In the genomic region with DNA sequence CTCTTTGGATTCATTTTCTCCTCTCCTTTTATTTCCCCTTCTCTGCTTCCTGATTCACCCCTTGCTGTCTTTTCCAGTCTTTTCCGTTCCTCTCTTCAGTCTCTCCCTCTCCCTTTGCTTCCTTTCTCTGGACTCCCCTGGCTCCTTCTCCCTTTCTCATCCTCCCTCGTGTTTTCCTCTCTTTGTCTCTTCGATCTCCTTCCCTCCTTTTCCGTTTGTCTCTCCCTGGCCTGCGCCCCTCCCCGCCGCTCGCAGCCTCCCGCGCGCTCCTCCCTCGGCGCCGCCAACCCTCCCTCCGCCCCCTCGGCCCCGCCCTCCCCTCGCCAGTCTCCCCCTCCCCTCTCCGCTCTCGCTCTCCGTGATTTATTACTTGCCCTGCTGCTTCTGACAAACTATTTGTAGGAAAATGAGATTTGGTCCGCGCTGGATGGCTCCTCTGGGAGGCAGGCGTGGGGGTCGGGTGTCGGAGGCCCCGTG, we compare ENCODE assay signal across 8 cellular contexts. TPM values are rescaled to one million over a fixed set of nuclear protein-coding genes. Genes with fewer than 3 reads are reported as not detected.
DNase-seq lines count a peak whose midpoint lies in the region; ATAC-seq and TF ChIP-seq lines count a peak whose summit lies in the region.

No MANE protein-coding gene starts in this region.

- H3K27ac ChIP-seq in SK-N-SH (ENCODE audit: low read depth in 2 of 2, low read length in 1 of 2) = no peak overlapping the region
- peak overlapping the region; percentile 91 for H3K27ac ChIP-seq in hepatocyte

- TF ChIP-seq RAD21 in SK-N-SH (IDR thresholded peaks at IDR 0.05; ENCODE audit: low read length) = no peak

- H3K9me2 ChIP-seq in SK-N-SH (no peaks in the 10 kb centered on the region), hepatocyte (replicated peaks; ENCODE audit: insufficient read depth) (no peaks in the 10 kb centered on the region)

- 0 out of 2 replicates have a peak overlapping the region, but pooled peaks have one; percentile 25 for H3K9ac ChIP-seq in SK-N-SH

- peaks cover 8% of the 10 kb centered on the region for H3F3A ChIP-seq in SK-N-SH (replicated peaks; ENCODE audit: insufficient read depth)

- H3K4me2 ChIP-seq in SK-N-SH (peak overlapping the region; percentile 74), hepatocyte (peak overlapping the region; percentile 93)

- H3K36me3 ChIP-seq in SK-N-SH (replicated peaks in 1 of 2; ENCODE audit: control insufficient read depth in 1 of 2, insufficient read depth in 2 of 2, low read length in 1 of 2) (no peaks in the 10 kb centered on the region), hepatocyte (replicated peaks; ENCODE audit: insufficient read depth, low read depth) (no peaks in the 10 kb centered on the region)

- no peak for TF ChIP-seq CTCF in SK-N-SH (IDR thresholded peaks at IDR 0.05)
- no peak for TF ChIP-seq CTCF in hepatocyte (IDR thresholded peaks at IDR 0.05; ENCODE audit: poor library complexity)

- H3K4me3 ChIP-seq in SK-N-SH (ENCODE audit: low read depth in 2 of 2, low read length in 1 of 2) (peak overlapping the region; percentile 19 to 42; a peak in 3 of 4 replicates), hepatocyte (peak overlapping the region; percentile 81), skeletal muscle cell (ENCODE audit: low read depth, low read length) (peak overlapping the region; percentile 43)

- peaks cover 0 to 3% of the 10 kb centered on the region in 2 experiments; a peak in 1 of 4 replicates for H3K4me1 ChIP-seq in SK-N-SH (ENCODE audit: control insufficient read depth in 1 of 2, insufficient read depth in 2 of 2, low read depth in 1 of 2, low read length in 1 of 2)
- peaks cover 5% of the 10 kb centered on the region for H3K4me1 ChIP-seq in hepatocyte (ENCODE audit: insufficient read depth)

- DNase-seq in DMS153 (lab: John Stamatoyannopoulos, UW) (peak; percentile 58), M059J (ENCODE audit: low read depth) (peak; percentile 80), SK-N-SH (peak; percentile 93), amniotic epithelial cell (ENCODE audit: low read depth) (peak; percentile 75), hepatocyte (ENCODE audit: low spot score) (peak; percentile 87), skeletal muscle cell (ENCODE audit: low read depth) (peak; percentile 41)

- CTCF ChIA-PET in SK-N-SH (lab: Yijun Ruan, JAX) = no interaction called here

- ATAC-seq in GM21737 (IDR thresholded peaks at IDR 0.05; ENCODE audit: unreplicated experiment) = no peak
- ATAC-seq in HG02970 (IDR thresholded peaks at IDR 0.05; ENCODE audit: low FRiP score, unreplicated experiment) = no peak

- H4K20me1 ChIP-seq in SK-N-SH (ENCODE audit: insufficient read depth) = no peaks in the 10 kb centered on the region
- no peaks in the 10 kb centered on the region for H4K20me1 ChIP-seq in hepatocyte (ENCODE audit: insufficient read depth, poor library complexity, severe bottlenecking)

- no peak for TF ChIP-seq EP300 in SK-N-SH (IDR thresholded peaks at IDR 0.05; ENCODE audit: borderline replicate concordance in 1 of 2, low read depth in 1 of 2, low read length in 1 of 2)

- H3K79me2 ChIP-seq in SK-N-SH (ENCODE audit: insufficient read depth) = no peaks in the 10 kb centered on the region
- H3K79me2 ChIP-seq in hepatocyte = no peaks in the 10 kb centered on the region

- H3K27me3 ChIP-seq in SK-N-SH (ENCODE audit: insufficient read depth) (no peaks in the 10 kb centered on the region; the same call in 1 of the 2 replicates), hepatocyte (no peaks in the 10 kb centered on the region)

- under 1% methylated on average over 27 of the region's 27 CpGs for WGBS in SK-N-SH (ENCODE audit: low lambda C conversion rate)
- WGBS in hepatocyte (ENCODE audit: low lambda C conversion rate, missing lambda C conversion rate) = 0% methylated on average over 7 of the region's 27 CpGs

- H3K9me3 ChIP-seq in SK-N-SH = no peaks in the 10 kb centered on the region
- H3K9me3 ChIP-seq in hepatocyte (ENCODE audit: low read depth) = no peaks in the 10 kb centered on the region

- peak overlapping the region; percentile 59 for H2AFZ ChIP-seq in SK-N-SH (ENCODE audit: low read depth)
- H2AFZ ChIP-seq in hepatocyte = peak overlapping the region; percentile 98

- POLR2A ChIA-PET in SK-N-SH (lab: Yijun Ruan, JAX) = no interaction called here

TF ChIP-seq in SK-N-SH, 30 proteins besides CTCF, POLR2A, EP300 and RAD21:
- TF ChIP-seq, protein P1, sequence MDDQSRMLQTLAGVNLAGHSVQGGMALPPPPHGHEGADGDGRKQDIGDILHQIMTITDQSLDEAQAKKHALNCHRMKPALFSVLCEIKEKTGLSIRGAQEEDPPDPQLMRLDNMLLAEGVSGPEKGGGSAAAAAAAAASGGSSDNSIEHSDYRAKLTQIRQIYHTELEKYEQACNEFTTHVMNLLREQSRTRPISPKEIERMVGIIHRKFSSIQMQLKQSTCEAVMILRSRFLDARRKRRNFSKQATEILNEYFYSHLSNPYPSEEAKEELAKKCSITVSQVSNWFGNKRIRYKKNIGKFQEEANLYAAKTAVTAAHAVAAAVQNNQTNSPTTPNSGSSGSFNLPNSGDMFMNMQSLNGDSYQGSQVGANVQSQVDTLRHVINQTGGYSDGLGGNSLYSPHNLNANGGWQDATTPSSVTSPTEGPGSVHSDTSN (IDR thresholded peaks at IDR 0.05) = peak; percentile 82
- TF ChIP-seq MXI1 (IDR thresholded peaks at IDR 0.05; ENCODE audit: low read depth, low read length) = no peak
- TF ChIP-seq, protein P2, sequence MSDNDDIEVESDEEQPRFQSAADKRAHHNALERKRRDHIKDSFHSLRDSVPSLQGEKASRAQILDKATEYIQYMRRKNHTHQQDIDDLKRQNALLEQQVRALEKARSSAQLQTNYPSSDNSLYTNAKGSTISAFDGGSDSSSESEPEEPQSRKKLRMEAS (IDR thresholded peaks at IDR 0.05; ENCODE audit: low read depth) = peak; percentile 95
TF ChIP-seq in SK-N-SH: peak in this region for 2.

RNA-seq across cellular contexts. Expression of a gene that starts 46.0 kb away (rescaled TPM):
- total RNA-seq in M059J (2014; rRNA removed; shearing (Covaris generic)) = 5.2 and 6.1 TPM in 2 replicates
- polyA plus RNA-seq in SK-N-SH (2012; rRNA removed) = 0.08 and 0.23 TPM in 2 replicates
- polyA plus RNA-seq in SK-N-SH (2012; cell fraction: cytosol; rRNA removed) = 0.04 and 0.08 TPM in 2 replicates
- 0.18 and 0.23 TPM in 2 replicates for polyA plus RNA-seq in SK-N-SH (2012; cell fraction: nucleus; rRNA removed)
- 0.20 TPM in 1 of 2 replicates, not detected in the other for total RNA-seq in hepatocyte
- 0.05 and 0.16 TPM in 2 replicates for polyA plus RNA-seq in hepatocyte

Comparison
In these comparisons a context has a peak if more than half of its experiments do, and no peak if none do; other contexts are left out.
1. DNase-seq: peak in every context shown above with its lines; median percentile 93 in SK-N-SH; 87 in hepatocyte; 80 in M059J; 75 in amniotic epithelial cell; 58 in DMS153; 41 in skeletal muscle cell.
2. H3K4me3 ChIP-seq: peak in every context shown above with its lines; median percentile 81 in hepatocyte; 43 in skeletal muscle cell; 30 in SK-N-SH.